Comparison of ENCODE assay signal across 13 cellular contexts in the genomic region with DNA sequence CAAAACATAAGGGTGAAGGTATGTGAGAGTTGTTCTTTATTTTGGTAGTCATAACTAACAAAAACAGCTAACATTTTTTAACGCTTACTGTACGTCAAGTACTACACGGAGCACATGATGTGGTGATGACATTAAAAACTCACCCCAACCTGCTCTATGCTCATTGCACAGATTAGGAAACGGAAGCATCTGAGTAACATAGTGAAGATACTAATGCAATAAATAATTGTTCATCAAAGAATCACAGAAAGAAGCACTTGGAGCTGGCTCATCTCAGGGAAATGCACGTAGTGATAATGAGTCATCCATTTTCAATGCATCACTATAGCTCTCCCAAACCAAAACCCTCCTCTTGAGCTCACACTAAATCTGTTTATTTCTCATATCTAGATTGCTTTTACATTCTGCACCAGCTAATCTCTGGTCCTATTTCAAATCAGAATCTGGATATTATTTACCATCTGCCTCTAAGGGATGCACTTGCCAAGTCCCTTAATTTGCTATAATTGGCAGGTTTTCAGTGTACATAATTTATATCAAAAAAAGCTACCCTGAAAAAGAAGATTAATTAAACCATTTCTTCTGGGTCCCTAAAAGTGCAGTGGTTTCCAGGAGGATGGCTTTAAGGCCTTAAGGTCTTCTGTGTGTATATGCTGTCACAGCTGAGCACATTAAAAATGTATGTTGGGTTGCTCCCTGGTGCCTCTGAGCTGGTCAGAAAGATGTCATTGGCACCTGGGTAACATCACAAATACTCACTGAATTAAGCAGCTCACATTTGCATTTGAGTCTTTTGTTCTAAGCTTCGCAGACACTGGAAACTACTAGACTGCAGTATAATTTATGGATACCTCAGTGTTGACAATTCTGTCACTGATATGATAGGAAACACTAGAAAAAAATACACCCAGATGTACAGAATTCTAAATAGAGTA.
DNase-seq lines count a peak whose midpoint lies in the region; ATAC-seq and TF ChIP-seq lines count a peak whose summit lies in the region.
"Had no signal": no experiment of that assay in that cellular context is flagged by ENCODE, and none has a peak within 500 bp of the region (broad histone marks: within the 10 kb centered on the region; RNA-seq: fewer than 3 reads in every experiment).

No MANE protein-coding gene starts in this region.

- no peaks in the 10 kb centered on the region for H3K9me3 Mint-ChIP-seq in MCF 10A (ENCODE audit: unreplicated experiment)
- H3K9me3 Mint-ChIP-seq: naive B cell had no signal

- H3K4me3 Mint-ChIP-seq in MCF 10A (ENCODE audit: unreplicated experiment) = no peak overlapping the region
- H3K4me3 Mint-ChIP-seq: naive B cell had no signal

- H3K9me3 ChIP-seq in breast epithelium (no peaks in the 10 kb centered on the region), SJSA1 (replicated peaks) (no peaks in the 10 kb centered on the region), ascending aorta (no peaks in the 10 kb centered on the region)
- H3K9me3 ChIP-seq: BLaER1, transverse colon had no signal

- H3K27me3 Mint-ChIP-seq in MCF 10A (ENCODE audit: insufficient read depth, unreplicated experiment) = no peaks in the 10 kb centered on the region

- DNase-seq in MCF 10A (ENCODE audit: unreplicated experiment) = peak; percentile 79
- no peak for DNase-seq in breast epithelium (ENCODE audit: low spot score in 2 of 2)
- DNase-seq in SJSA1 (ENCODE audit: low read depth in 1 of 2, low spot score in 2 of 2) = peak; percentile 60 to 75
- DNase-seq in fibroblast of pulmonary artery (ENCODE audit: low read depth) = peak; percentile 97
- no peak for DNase-seq in inferior parietal cortex (ENCODE audit: extremely low spot score)
- DNase-seq in NCI-H2107 (lab: John Stamatoyannopoulos, UW) = no peak
- DNase-seq in ascending aorta (ENCODE audit: low spot score in 2 of 2) = no peak
- DNase-seq: activated gamma-delta T cell; naive B cell; stimulated activated CD4-positive, alpha-beta T cell treated with anti-CD3 and anti-CD28 coated beads, Interleukin-4, amount 100 ng/mL, for 24 hours; transverse colon had no signal

- CTCF ChIA-PET in MCF 10A (lab: Yijun Ruan, JAX) = interaction anchor here (0.6 to 1.9 kb wide), 7 partner anchors 8 to 682 kb away, joined by 3 to 7 read pairs (median 4); no protein-coding TSS in a partner anchor

- no peaks in the 10 kb centered on the region for H3K4me1 ChIP-seq in breast epithelium
- peaks cover 43% of the 10 kb centered on the region for H3K4me1 ChIP-seq in SJSA1 (replicated peaks)
- no peaks in the 10 kb centered on the region for H3K4me1 ChIP-seq in ascending aorta
- H3K4me1 ChIP-seq: BLaER1 had no signal

- TF ChIP-seq POLR2A in breast epithelium (IDR thresholded peaks at IDR 0.05) = no peak

- ATAC-seq in HG02763 (IDR thresholded peaks at IDR 0.05; ENCODE audit: unreplicated experiment) = no peak

- no peaks in the 10 kb centered on the region for H3K36me3 ChIP-seq in breast epithelium
- H3K36me3 ChIP-seq in SJSA1 = no peaks in the 10 kb centered on the region
- no peaks in the 10 kb centered on the region for H3K36me3 ChIP-seq in ascending aorta
- H3K36me3 ChIP-seq: BLaER1, transverse colon had no signal

- POLR2A ChIA-PET in MCF 10A (lab: Yijun Ruan, JAX) = interaction anchor here (0.6 to 2.4 kb wide), 12 partner anchors 8 to 679 kb away, joined by 3 to 13 read pairs (median 4); a partner anchor contains a TSS

- H3K27ac Mint-ChIP-seq in MCF 10A (ENCODE audit: low read depth, unreplicated experiment) = peak overlapping the region; percentile 74
- H3K27ac Mint-ChIP-seq: naive B cell had no signal

- TF ChIP-seq CTCF in MCF 10A (IDR thresholded peaks at IDR 0.05; ENCODE audit: unreplicated experiment) (no peak), breast epithelium (IDR thresholded peaks at IDR 0.05) (no peak), fibroblast of pulmonary artery (IDR thresholded peaks at IDR 0.05; ENCODE audit: low read length, missing control alignments) (no peak), ascending aorta (IDR thresholded peaks at IDR 0.05) (no peak)

- H3K36me3 Mint-ChIP-seq in MCF 10A (ENCODE audit: insufficient read depth, unreplicated experiment) = no peaks in the 10 kb centered on the region
- H3K36me3 Mint-ChIP-seq: naive B cell had no signal

- intact Hi-C loops in MCF 10A (cut with micrococcal nuclease) = loop anchor here (1.0 to 5.0 kb wide), 4 partner anchors 11 to 677 kb away; a partner anchor contains a TSS
- intact Hi-C loops in breast epithelium (cut with DNase I; ENCODE audit: low total_unique reads) = no loop called here
- intact Hi-C loops in ascending aorta (cut with DNase I) = no loop called here

- H3K27ac ChIP-seq in breast epithelium (no peak overlapping the region), SJSA1 (peak overlapping the region; percentile 89), ascending aorta (no peak overlapping the region)
- H3K27ac ChIP-seq: BLaER1, transverse colon had no signal

- H3K4me1 Mint-ChIP-seq in MCF 10A (ENCODE audit: insufficient read depth, unreplicated experiment) = peaks cover 22% of the 10 kb centered on the region
- H3K4me1 Mint-ChIP-seq: naive B cell had no signal

- no peak overlapping the region for H3K4me3 ChIP-seq in breast epithelium
- H3K4me3 ChIP-seq in SJSA1 = no peak overlapping the region
- H3K4me3 ChIP-seq in fibroblast of pulmonary artery (replicated peaks; ENCODE audit: low read depth, low read length) = no peak overlapping the region
- no peak overlapping the region for H3K4me3 ChIP-seq in ascending aorta
- H3K4me3 ChIP-seq: BLaER1, transverse colon had no signal

- TSS peak; percentile 78 for BruUV-seq in MCF 10A (replicated peaks; lab: Mats Ljungman, UMichigan)

- H3K27me3 ChIP-seq in breast epithelium (no peaks in the 10 kb centered on the region), SJSA1 (replicated peaks) (no peaks in the 10 kb centered on the region), ascending aorta (no peaks in the 10 kb centered on the region)
- H3K27me3 ChIP-seq: BLaER1, transverse colon had no signal

Comparison
In these comparisons a context has a peak if more than half of its experiments do, and no peak if none do; other contexts are left out.
1. DNase-seq: peak in MCF 10A (single experiment), SJSA1 (2 of 2) and fibroblast of pulmonary artery (single experiment); none in breast epithelium (0 of 2), inferior parietal cortex (single experiment), NCI-H2107 (single experiment) and ascending aorta (0 of 2).